8 cellular contexts compared by ENCODE assay signal in genomic region chr1:244968431-244968830, GRCh38.
DNase-seq lines count a peak whose midpoint lies in the region; ATAC-seq and TF ChIP-seq lines count a peak whose summit lies in the region.

No MANE protein-coding gene starts in this region.

- no peak for TF ChIP-seq EP300 in gastroesophageal sphincter (IDR thresholded peaks at IDR 0.05)

- no peaks in the 10 kb centered on the region for H3K36me3 ChIP-seq in gastroesophageal sphincter
- H3K36me3 ChIP-seq in prostate gland: no peaks in the 10 kb centered on the region

- H3K4me3 ChIP-seq in gastroesophageal sphincter (peak overlapping the region in 1 of 2 donors; percentile 81), prostate gland (no peak overlapping the region)

- intact Hi-C loops in activated B cell treated with CpG ODN at 0.5 μM for 24 hours (cut with micrococcal nuclease): no loop called here
- intact Hi-C loops in prostate gland (cut with DNase I): no loop called here

- H3K9me3 Mint-ChIP-seq in activated B cell treated with CpG ODN at 0.5 μM for 24 hours: no peaks in the 10 kb centered on the region

- POLR2A ChIA-PET in activated B cell treated with CpG ODN at 0.5 μM for 24 hours (lab: Charles Lee): interaction anchor here (1.1 to 5.2 kb wide), 5 partner anchors 9 to 134 kb away, joined by 4 to 137 read pairs (median 8); partner anchors contain the start of genes COX20 and HNRNPU

- peak overlapping the region; percentile 53 for H3K27ac Mint-ChIP-seq in activated B cell treated with CpG ODN at 0.5 μM for 24 hours

- H3K4me1 ChIP-seq in gastroesophageal sphincter: peaks cover 2 to 48% (median 16%) of the 10 kb centered on the region in 3 donors
- H3K4me1 ChIP-seq in prostate gland (replicated peaks): peaks cover 6% of the 10 kb centered on the region

- TF ChIP-seq CTCF in activated B cell treated with CpG ODN at 0.5 μM for 24 hours (IDR thresholded peaks at IDR 0.05): no peak
- TF ChIP-seq CTCF in gastroesophageal sphincter (IDR thresholded peaks at IDR 0.05): no peak
- TF ChIP-seq CTCF in prostate gland (IDR thresholded peaks at IDR 0.05): no peak

- H3K4me1 Mint-ChIP-seq in activated B cell treated with CpG ODN at 0.5 μM for 24 hours: peaks cover 25% of the 10 kb centered on the region

- H3K27me3 ChIP-seq in gastroesophageal sphincter: no peaks in the 10 kb centered on the region
- no peaks in the 10 kb centered on the region for H3K27me3 ChIP-seq in prostate gland (replicated peaks; ENCODE audit: insufficient read depth)

- H3K9me3 ChIP-seq in gastroesophageal sphincter: no peaks in the 10 kb centered on the region
- H3K9me3 ChIP-seq in prostate gland: no peaks in the 10 kb centered on the region

- TF ChIP-seq POLR2A in gastroesophageal sphincter (IDR thresholded peaks at IDR 0.05) (no peak), prostate gland (IDR thresholded peaks at IDR 0.05) (no peak)

- ATAC-seq in activated B cell treated with CpG ODN at 0.5 μM for 24 hours (ENCODE audit: low read depth) (no peak), gastroesophageal sphincter (no peak), GM18498 (IDR thresholded peaks at IDR 0.05; ENCODE audit: unreplicated experiment) (no peak)

- DNase-seq in ELF-1 (ENCODE audit: low read depth, low spot score) (peak; percentile 78), activated B cell treated with CpG ODN at 0.5 μM for 24 hours (no peak), prostate gland (ENCODE audit: low spot score) (no peak), SK-N-DZ (ENCODE audit: low spot score) (no peak), ureter (ENCODE audit: low spot score) (no peak)
- no peak for DNase-seq in activated CD4-positive, CD25-positive, alpha-beta regulatory T cell treated with anti-CD3 and anti-CD28 coated beads, Interleukin-2, amount 50 U/mL, for 72 hours

- peak overlapping the region; percentile 97 to 100 (median 100) for H3K27ac ChIP-seq in gastroesophageal sphincter
- peak overlapping the region; percentile 99 to 100 for H3K27ac ChIP-seq in prostate gland

- no peak overlapping the region for H3K4me3 Mint-ChIP-seq in activated B cell treated with CpG ODN at 0.5 μM for 24 hours

- peaks cover 13% of the 10 kb centered on the region for H3K36me3 Mint-ChIP-seq in activated B cell treated with CpG ODN at 0.5 μM for 24 hours (ENCODE audit: low read depth)

- CTCF ChIA-PET in activated B cell treated with CpG ODN at 0.5 μM for 24 hours (lab: Charles Lee): no interaction called here

- WGBS in gastroesophageal sphincter (ENCODE audit: low coverage in 1 of 2), 2 donors: 29 to 62% methylated on average over 1 to 12 of the region's 13 CpGs
- 83% methylated on average over 13 of the region's 13 CpGs for WGBS in prostate gland

- H3K27me3 Mint-ChIP-seq in activated B cell treated with CpG ODN at 0.5 μM for 24 hours: no peaks in the 10 kb centered on the region
